In the genomic region with DNA sequence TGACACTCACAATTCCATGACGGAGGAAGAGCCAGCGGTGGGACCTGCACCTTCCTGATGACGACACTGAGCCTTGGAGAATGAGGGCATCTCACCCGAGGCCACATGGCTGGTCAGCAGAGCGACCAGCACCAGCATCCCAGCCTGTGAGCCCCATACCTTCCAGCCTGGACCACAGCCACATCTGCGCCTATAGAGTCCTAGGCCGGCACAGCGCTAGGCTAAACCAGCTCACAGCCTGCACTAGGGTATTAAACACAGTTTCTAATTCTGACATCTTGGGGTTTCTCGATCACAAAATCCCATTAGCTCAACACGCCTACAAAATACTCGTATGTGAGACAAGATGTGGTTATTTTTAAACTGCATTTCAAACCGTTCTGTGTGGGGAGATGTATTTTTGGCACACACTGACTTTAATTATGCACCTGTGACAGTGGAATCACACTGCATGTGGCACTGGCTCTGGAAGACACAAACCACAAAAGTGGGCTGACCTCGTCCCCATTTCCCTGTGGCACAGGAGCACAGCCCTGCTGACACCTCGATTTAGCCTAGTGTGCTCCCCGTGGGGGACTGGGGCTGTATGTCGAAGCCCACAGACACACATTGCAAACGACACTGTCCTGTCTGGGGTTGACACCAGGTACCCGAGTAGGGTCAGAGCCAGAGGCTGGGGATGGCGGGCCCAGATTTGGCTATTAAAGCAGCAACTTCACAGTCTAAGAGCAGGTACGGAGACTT, we compare ENCODE assay signal across 15 cellular contexts. TPM values are rescaled to one million over a fixed set of nuclear protein-coding genes. Genes with fewer than 3 reads are reported as not detected.
"Had no signal": no experiment of that assay in that cellular context is flagged by ENCODE, and none has a peak within 500 bp of the region (broad histone marks: within the 10 kb centered on the region; RNA-seq: fewer than 3 reads in every experiment).

No MANE protein-coding gene starts in this region.

- H3K36me3 ChIP-seq: brain microvascular endothelial cell, esophagus squamous epithelium, pancreas had no signal

- H3K27me3 ChIP-seq: brain microvascular endothelial cell, esophagus squamous epithelium, pancreas had no signal

- H3K9me3 ChIP-seq: esophagus squamous epithelium, pancreas had no signal

- FAIRE-seq: pancreas had no signal

- ATAC-seq: pancreas had no signal

- DNase-seq: activated CD4-positive, alpha-beta T cell treated with anti-CD3 and anti-CD28 coated beads, Interleukin-2, amount 10 ng/mL, durations not matched to agents 24 days and 14 days; activated CD4-positive, CD25-positive, alpha-beta regulatory T cell; activated naive CD8-positive, alpha-beta T cell treated with anti-CD3 and anti-CD28 coated beads for 36 hours; brain microvascular endothelial cell; esophagus squamous epithelium; glutamatergic neuron; pancreas; retina; stimulated activated CD4-positive, alpha-beta T cell treated with anti-CD3 and anti-CD28 coated beads, Interleukin-4, amount 100 ng/mL, for 24 hours; stimulated activated naive CD4-positive, alpha-beta T cell; substantia nigra; trophoblast cell had no signal

- H3K4me1 ChIP-seq: pancreas had no signal

- H3K27ac ChIP-seq: brain microvascular endothelial cell, pancreas had no signal

- H3K4me3 ChIP-seq: coronary artery, esophagus squamous epithelium, pancreas, skin epidermis had no signal

RNA-seq across cellular contexts. Expression of a gene that starts 32.5 kb away (rescaled TPM):
- total RNA-seq: activated CD4-positive, alpha-beta T cell treated with anti-CD3 and anti-CD28 coated beads, Interleukin-2, amount 10 ng/mL, durations not matched to agents 24 days and 14 days; activated naive CD8-positive, alpha-beta T cell treated with anti-CD3 and anti-CD28 coated beads for 36 hours; activated T-helper 1 cell treated with anti-CD3 and anti-CD28 coated beads, Interleukin-12 subunit alpha, Interleukin-12 subunit beta, Interleukin-2, Interleukin-4 antibody, amounts not matched to agents 30 ng/mL and 10 ng/mL and 1 ng/mL, durations not matched to agents 14 hours and 24 hours and 36 hours had no signal
